35 cellular contexts compared by ENCODE assay signal in the genomic region with DNA sequence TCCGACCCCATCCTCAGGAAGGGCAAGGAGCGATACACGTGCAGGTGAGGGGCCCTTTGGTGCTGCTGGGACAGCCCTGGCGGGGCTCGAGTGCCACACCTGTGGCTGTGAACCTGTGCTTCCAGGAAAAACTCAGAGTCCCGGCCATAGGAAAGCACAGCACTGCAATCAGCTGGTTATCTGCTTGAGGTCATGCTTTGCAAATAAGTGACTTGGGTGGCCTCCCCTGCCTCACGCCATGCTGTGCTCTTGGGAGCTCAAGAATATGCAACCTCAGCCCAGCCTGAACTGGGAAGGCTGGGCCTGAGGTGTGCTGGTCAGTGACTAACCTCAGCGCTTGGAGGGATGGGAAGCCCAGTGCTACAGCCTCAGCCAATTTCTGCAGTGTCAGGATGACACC. TPM values are rescaled to one million over a fixed set of nuclear protein-coding genes. Genes with fewer than 3 reads are reported as not detected.
"Had no signal": no experiment of that assay in that cellular context is flagged by ENCODE, and none has a peak within 500 bp of the region (broad histone marks: within the 10 kb centered on the region; RNA-seq: fewer than 3 reads in every experiment).

No MANE protein-coding gene starts in this region.

- H3K4me1 ChIP-seq: adrenal gland, breast epithelium had no signal

- DNase-seq: activated B cell treated with CpG ODN at 0.5 μM for 24 hours; activated CD4-positive, alpha-beta memory T cell treated with anti-CD3 and anti-CD28 coated beads for 36 hours; activated CD4-positive, alpha-beta T cell treated with anti-CD3 and anti-CD28 coated beads for 4 hours; activated CD4-positive, alpha-beta T cell treated with anti-CD3 and anti-CD28 coated beads, Interleukin-2, amount 10 ng/mL, durations not matched to agents 24 days and 14 days; activated CD4-positive, alpha-beta T cell treated with anti-CD3 and anti-CD28 coated beads, Interleukin-2, amount 50 U/mL, for 1 hour; activated CD4-positive, alpha-beta T cell treated with anti-CD3 and anti-CD28 coated beads, Interleukin-2, amount 50 U/mL, for 4 hours; activated CD4-positive, CD25-positive, alpha-beta regulatory T cell treated with anti-CD3 and anti-CD28 coated beads, Interleukin-2, amount 50 U/mL, for 72 hours; activated CD8-positive, alpha-beta memory T cell treated with anti-CD3 and anti-CD28 coated beads, Interleukin-2, amount 50 U/mL, for 4 hours; activated CD8-positive, alpha-beta T cell treated with anti-CD3 and anti-CD28 coated beads for 36 hours; activated effector memory CD4-positive, alpha-beta T cell treated with anti-CD3 and anti-CD28 coated beads, Interleukin-2, amount 50 U/mL, for 16 hours; activated gamma-delta T cell treated with Interleukin-2 at 50 U/mL for 16 hours; activated naive CD4-positive, alpha-beta T cell; activated naive CD4-positive, alpha-beta T cell treated with anti-CD3 and anti-CD28 coated beads for 36 hours; activated naive CD4-positive, alpha-beta T cell treated with anti-CD3 and anti-CD28 coated beads, Interleukin-2, amount 50 U/mL, for 16 hours; activated naive CD8-positive, alpha-beta T cell treated with anti-CD3 and anti-CD28 coated beads for 36 hours; activated T-cell treated with anti-CD3 and anti-CD28 coated beads for 4 hours; activated T-cell treated with anti-CD3 and anti-CD28 coated beads, Interleukin-2, amount 50 U/mL, for 1 hour; activated T-cell treated with anti-CD3 and anti-CD28 coated beads, Interleukin-2, amount 50 U/mL, for 4 hours; activated T-cell treated with anti-CD3 and anti-CD28 coated beads, Interleukin-2, amount 50 U/mL, for 72 hours; adrenal gland; amniotic stem cell; aorta; body of pancreas; brain microvascular endothelial cell; central memory CD4-positive, alpha-beta T cell; T-helper 1 cell; T-helper 2 cell; T-helper 9 cell had no signal

- FAIRE-seq: astrocyte, TTC549 had no signal

- H3K36me3 ChIP-seq: adrenal gland, brain microvascular endothelial cell, breast epithelium had no signal

- ATAC-seq: activated CD8-positive, alpha-beta T cell treated with anti-CD3 and anti-CD28 coated beads for 36 hours; activated naive CD4-positive, alpha-beta T cell treated with anti-CD3 and anti-CD28 coated beads, Interleukin-2, amount 50 U/mL, for 72 hours; activated T-cell treated with anti-CD3 and anti-CD28 coated beads, Interleukin-2, amount 50 U/mL, for 4 hours; activated T-cell treated with anti-CD3 and anti-CD28 coated beads, Interleukin-2, amount 50 U/mL, for 72 hours; activated T-helper 17 cell treated with anti-CD3 and anti-CD28 coated beads, Interleukin-2, amount 50 U/mL, for 72 hours; body of pancreas had no signal

- H3K9me3 ChIP-seq: adrenal gland, body of pancreas had no signal

- H3K27ac ChIP-seq: adrenal gland, body of pancreas, brain microvascular endothelial cell, breast epithelium, VCaP had no signal

- H3K4me3 ChIP-seq: adrenal gland, body of pancreas, breast epithelium had no signal

- H3K27me3 ChIP-seq: body of pancreas, brain microvascular endothelial cell had no signal

RNA-seq across cellular contexts. Expression of gene ARHGEF16, which starts 36.5 kb away (rescaled TPM):
- total RNA-seq: activated B cell treated with CpG ODN at 0.5 μM for 24 hours; activated CD4-positive, alpha-beta T cell treated with anti-CD3 and anti-CD28 coated beads, Interleukin-2, amount 10 ng/mL, durations not matched to agents 24 days and 14 days; activated CD8-positive, alpha-beta T cell treated with anti-CD3 and anti-CD28 coated beads for 36 hours; activated T-helper 1 cell treated with anti-CD3 and anti-CD28 coated beads, Interleukin-12 subunit alpha, Interleukin-12 subunit beta, Interleukin-2, Interleukin-4 antibody, amounts not matched to agents 30 ng/mL and 10 ng/mL and 1 ng/mL, durations not matched to agents 14 hours and 24 hours and 36 hours had no signal
